Comparison of ENCODE assay signal across 12 cellular contexts in the genomic region with DNA sequence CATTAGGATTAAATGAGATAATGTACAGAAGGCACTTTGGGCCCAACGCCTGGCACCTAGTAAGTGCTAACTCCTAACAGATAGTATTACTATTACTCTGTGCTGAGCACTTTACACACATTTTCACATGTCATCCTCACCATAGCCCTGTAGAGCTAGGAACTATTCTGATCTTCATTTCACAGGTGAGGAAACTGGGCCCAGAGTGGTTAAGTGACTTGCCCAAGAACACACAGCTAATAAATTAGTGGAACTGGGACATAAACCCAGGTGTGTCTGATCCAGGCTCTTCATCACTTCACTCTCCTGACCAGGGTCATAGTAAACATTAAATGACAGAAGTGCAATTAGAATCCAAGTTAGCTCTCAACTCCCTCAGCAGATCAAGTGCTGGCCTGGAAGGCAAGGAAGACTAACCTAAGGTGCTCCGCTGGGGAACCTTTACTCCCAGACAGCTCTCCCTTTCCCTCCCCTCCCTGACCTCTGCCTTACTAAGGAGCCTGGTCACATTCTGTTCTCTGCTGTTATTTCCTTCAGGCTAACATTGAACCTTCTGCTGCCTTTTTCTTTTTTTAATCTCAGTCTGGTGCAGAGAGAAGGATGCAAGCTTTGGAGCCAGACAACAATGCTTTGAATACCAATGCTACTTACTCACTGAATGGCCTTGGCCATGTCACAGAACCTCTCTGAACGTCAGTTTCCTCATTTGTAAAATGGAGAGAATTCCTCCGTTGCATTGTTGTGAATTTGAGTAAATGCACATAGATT. TPM values are rescaled to one million over a fixed set of nuclear protein-coding genes. Genes with fewer than 3 reads are reported as not detected.
DNase-seq lines count a peak whose midpoint lies in the region; ATAC-seq and TF ChIP-seq lines count a peak whose summit lies in the region.
"Had no signal": no experiment of that assay in that cellular context is flagged by ENCODE, and none has a peak within 500 bp of the region (broad histone marks: within the 10 kb centered on the region; RNA-seq: fewer than 3 reads in every experiment).

No MANE protein-coding gene starts in this region.

- CTCF ChIA-PET in Panc1 (lab: Charles Lee), result interaction anchor here (0.5 kb wide), 1 partner anchor 111 kb away, joined by 10 read pairs; no protein-coding TSS in a partner anchor

- POLR2A ChIA-PET in Panc1 (lab: Charles Lee), result no interaction called here

- intact Hi-C loops in Panc1 (cut with micrococcal nuclease; ENCODE audit: unreplicated experiment), result loop anchor here (10.0 kb wide), 3 partner anchors 87 to 587 kb away; no protein-coding TSS in a partner anchor
- intact Hi-C loops in esophagus muscularis mucosa (cut with DNase I), result loop anchor here (10.0 kb wide), 1 partner anchor 397 kb away; no protein-coding TSS in a partner anchor

- H3K4me3 Mint-ChIP-seq in stimulated activated naive B cell treated with anti-CD40 and anti-IgM and Interleukin-4, amounts not matched to agents 10 μg/mL and 1 μg/mL and 100 μg/mL, for 72 hours, result no peak overlapping the region
- H3K4me3 Mint-ChIP-seq: activated B cell treated with CpG ODN at 0.5 μM for 24 hours; effector memory CD8-positive, alpha-beta T cell had no signal

- H3K4me1 ChIP-seq in Panc1 (ENCODE audit: control insufficient read depth, insufficient read depth, low read length) (peaks cover 34% of the 10 kb centered on the region), esophagus muscularis mucosa (peaks cover 6 to 45% (median 29%) of the 10 kb centered on the region in 4 donors)

- no peaks in the 10 kb centered on the region for H3K9me3 ChIP-seq in Panc1 (ENCODE audit: control insufficient read depth, insufficient read depth, low read depth, low read length)
- H3K9me3 ChIP-seq in esophagus muscularis mucosa, result no peaks in the 10 kb centered on the region
- H3K9me3 ChIP-seq: sigmoid colon had no signal

- TF ChIP-seq EP300 in esophagus muscularis mucosa (IDR thresholded peaks at IDR 0.05), result no peak

- WGBS in esophagus muscularis mucosa, result 50% methylated on average over 4 of the region's 4 CpGs

- peaks cover 10 to 24% of the 10 kb centered on the region in 2 donors for H3K4me1 Mint-ChIP-seq in stimulated activated naive B cell treated with anti-CD40 and anti-IgM and Interleukin-4, amounts not matched to agents 10 μg/mL and 1 μg/mL and 100 μg/mL, for 72 hours

- H3K36me3 ChIP-seq in Panc1 (ENCODE audit: control insufficient read depth, insufficient read depth, low read length) (no peaks in the 10 kb centered on the region), esophagus muscularis mucosa (no peaks in the 10 kb centered on the region)
- H3K36me3 ChIP-seq: sigmoid colon had no signal

- H3K27ac Mint-ChIP-seq in stimulated activated naive B cell treated with anti-CD40 and anti-IgM and Interleukin-4, amounts not matched to agents 10 μg/mL and 1 μg/mL and 100 μg/mL, for 72 hours, result no peak overlapping the region
- H3K27ac Mint-ChIP-seq: activated B cell treated with CpG ODN at 0.5 μM for 24 hours; effector memory CD8-positive, alpha-beta T cell had no signal

- H3K27me3 ChIP-seq in Panc1 (ENCODE audit: control insufficient read depth, insufficient read depth, low read length) (no peaks in the 10 kb centered on the region), esophagus muscularis mucosa (peaks cover 0 to 53% (median 8%) of the 10 kb centered on the region in 4 donors)

- TF ChIP-seq CTCF in Panc1 (IDR thresholded peaks at IDR 0.05) (no peak), esophagus muscularis mucosa (IDR thresholded peaks at IDR 0.05) (no peak)

- H3K27ac ChIP-seq in Panc1 (ENCODE audit: low read length), result peak overlapping the region; percentile 67
- H3K27ac ChIP-seq in esophagus muscularis mucosa (replicated peaks in 1 of 4), result peak overlapping the region; percentile 34 to 55 (median 36)
- H3K27ac ChIP-seq in substantia nigra (ENCODE audit: low read depth, low read length, poor library complexity, severe bottlenecking), result no peak overlapping the region

- DNase-seq in ACHN (peak; percentile 53), Panc1 (ENCODE audit: low read depth, low spot score) (no peak), esophagus muscularis mucosa (ENCODE audit: extremely low spot score) (no peak), myocyte (ENCODE audit: low read depth) (peak; percentile 52), substantia nigra (lab: John Stamatoyannopoulos, UW) (no peak)
- DNase-seq in activated naive CD4-positive, alpha-beta T cell (lab: John Stamatoyannopoulos, UW), result no peak
- DNase-seq in stimulated activated naive B cell treated with anti-CD40 and anti-IgM and Interleukin-4, amounts not matched to agents 10 μg/mL and 1 μg/mL and 100 μg/mL, for 72 hours, result no peak
- DNase-seq: activated B cell treated with CpG ODN at 0.5 μM for 24 hours; effector memory CD8-positive, alpha-beta T cell; NCI-H1930; sigmoid colon had no signal

- H3K4me3 ChIP-seq in Panc1 (ENCODE audit: low read depth in 2 of 2, low read length in 2 of 2) (no peak overlapping the region), esophagus muscularis mucosa (no peak overlapping the region)
- H3K4me3 ChIP-seq: sigmoid colon had no signal

- no peaks in the 10 kb centered on the region for H3K9me3 Mint-ChIP-seq in stimulated activated naive B cell treated with anti-CD40 and anti-IgM and Interleukin-4, amounts not matched to agents 10 μg/mL and 1 μg/mL and 100 μg/mL, for 72 hours
- H3K9me3 Mint-ChIP-seq: activated B cell treated with CpG ODN at 0.5 μM for 24 hours; effector memory CD8-positive, alpha-beta T cell had no signal

- no TSS peak for BruUV-seq in Panc1 (replicated peaks; lab: Mats Ljungman, UMichigan)

- peaks cover 42 to 49% of the 10 kb centered on the region in 2 donors for H3K27me3 Mint-ChIP-seq in stimulated activated naive B cell treated with anti-CD40 and anti-IgM and Interleukin-4, amounts not matched to agents 10 μg/mL and 1 μg/mL and 100 μg/mL, for 72 hours

- in situ Hi-C loops in ACHN (cut with HindIII; ENCODE audit: low pct_ligation_motif_present, low pct_unique_long_range_greater_than_20kb, low sequenced_read_pairs) (no loop called here), Panc1 (cut with HindIII; ENCODE audit: low pct_unique_long_range_greater_than_20kb, low sequenced_read_pairs) (no loop called here)

- TF ChIP-seq POLR2A in esophagus muscularis mucosa (IDR thresholded peaks at IDR 0.05; ENCODE audit: low read depth), result no peak

- ATAC-seq in Panc1, result peak; percentile 42
- ATAC-seq in stimulated activated naive B cell treated with anti-CD40 and anti-IgM and Interleukin-4, amounts not matched to agents 10 μg/mL and 1 μg/mL and 100 μg/mL, for 72 hours (replicated peaks), result no peak
- no peak for ATAC-seq in HG02938 (IDR thresholded peaks at IDR 0.05; ENCODE audit: unreplicated experiment)
- ATAC-seq: effector memory CD8-positive, alpha-beta T cell had no signal

- no peaks in the 10 kb centered on the region for H3K36me3 Mint-ChIP-seq in stimulated activated naive B cell treated with anti-CD40 and anti-IgM and Interleukin-4, amounts not matched to agents 10 μg/mL and 1 μg/mL and 100 μg/mL, for 72 hours

RNA-seq across cellular contexts. Expression of gene ADRA1B, which starts 4.1 kb away (rescaled TPM):
- total RNA-seq in Panc1 (2021; ENCODE audit: unreplicated experiment) (8.3 TPM), esophagus muscularis mucosa (1 to 10 TPM; 1.7 to 3.2 (median 2.6) TPM), myocyte (9.0 and 9.2 TPM in 2 replicates)
- polyA plus RNA-seq in Panc1 (2012; ENCODE audit: insufficient read length), result 13.6 TPM
- 3.2 TPM for polyA plus RNA-seq in myocyte (2012)

Comparison
In these comparisons a context has a peak if more than half of its experiments do, and no peak if none do; other contexts are left out.
1. DNase-seq: peak in ACHN (single experiment) and myocyte (single experiment); none in Panc1 (single experiment), esophagus muscularis mucosa (single experiment), activated naive CD4-positive, alpha-beta T cell (0 of 4), stimulated activated naive B cell treated with anti-CD40 and anti-IgM and Interleukin-4, amounts not matched to agents 10 μg/mL and 1 μg/mL and 100 μg/mL, for 72 hours (single experiment) and substantia nigra (0 of 49).